8 cellular contexts compared by ENCODE assay signal in genomic region chr11:46380340-46381045, GRCh38. TPM values are rescaled to one million over a fixed set of nuclear protein-coding genes. Genes with fewer than 3 reads are reported as not detected.
A peak's percentile ranks its signal among the peaks of the same experiment; 100 is the strongest.
DNase-seq lines count a peak whose midpoint lies in the region; ATAC-seq, FAIRE-seq and TF ChIP-seq lines count a peak whose summit lies in the region.

No MANE protein-coding gene starts in this region.

- peaks cover 9% of the 10 kb centered on the region for H3K36me3 ChIP-seq in CD8-positive, alpha-beta memory T cell (ENCODE audit: insufficient read depth, low read length)
- H3K36me3 ChIP-seq in brain microvascular endothelial cell (replicated peaks) (peaks cover 21% of the 10 kb centered on the region), keratinocyte (ENCODE audit: control insufficient read depth in 2 of 2, extremely low read depth in 1 of 2, insufficient read depth in 2 of 2, low read length in 2 of 2) (peaks cover 5 to 17% of the 10 kb centered on the region in 2 experiments)

- dilution Hi-C loops in keratinocyte (cut with MboI; ENCODE audit: extremely low pct_ligation_motif_present, low sequenced_read_pairs): no loop called here

- peak overlapping the region; percentile 80 for H3K4me2 ChIP-seq in keratinocyte (ENCODE audit: control insufficient read depth, extremely low read depth, insufficient read depth, low read depth, low read length)

- H3K79me2 ChIP-seq in keratinocyte (ENCODE audit: control insufficient read depth, insufficient read depth, low read length): no peaks in the 10 kb centered on the region

- ATAC-seq in GM21576 (IDR thresholded peaks at IDR 0.05; ENCODE audit: unreplicated experiment) (no peak), GM18498 (IDR thresholded peaks at IDR 0.05; ENCODE audit: unreplicated experiment) (no peak)

- CTCF ChIA-PET in CD8-positive, alpha-beta memory T cell (lab: Charles Lee): interaction anchor here (1.3 to 1.7 kb wide), 2 partner anchors 9 to 28 kb away, joined by 4 to 6 read pairs; no protein-coding TSS in a partner anchor

- no peaks in the 10 kb centered on the region for H4K20me1 ChIP-seq in keratinocyte (ENCODE audit: control insufficient read depth, extremely low read depth, insufficient read depth, low read length)

- peaks cover 0 to 30% (median 5%) of the 10 kb centered on the region in 3 donors for H3K36me3 Mint-ChIP-seq in CD8-positive, alpha-beta memory T cell

- H3K27me3 Mint-ChIP-seq in CD8-positive, alpha-beta memory T cell: peaks cover 18 to 25% of the 10 kb centered on the region in 2 donors

- H3K9me3 ChIP-seq in CD8-positive, alpha-beta memory T cell (ENCODE audit: low read length): no peaks in the 10 kb centered on the region
- no peaks in the 10 kb centered on the region for H3K9me3 ChIP-seq in keratinocyte (ENCODE audit: control insufficient read depth, low read depth, low read length)

- TF ChIP-seq CTCF in brain microvascular endothelial cell (IDR thresholded peaks at IDR 0.05; ENCODE audit: low read depth, low read length, missing control alignments) (no peak), keratinocyte (optimal IDR thresholded peaks at IDR 0.05 in 1 of 3, IDR thresholded peaks at IDR 0.05 in 1 of 3, conservative IDR thresholded peaks at IDR 0.05 in 1 of 3; ENCODE audit: extremely low read depth in 1 of 3, insufficient read depth in 2 of 3, low read length in 3 of 3) (no peak)

- H3K9ac ChIP-seq in keratinocyte (ENCODE audit: control insufficient read depth, extremely low read depth, insufficient read depth, low read length): peak overlapping the region; percentile 60

- peak overlapping the region in 7 of 8 donors; percentile 9 to 75 (median 49) for H3K27ac Mint-ChIP-seq in CD8-positive, alpha-beta memory T cell

- H3K9me1 ChIP-seq in keratinocyte (ENCODE audit: control insufficient read depth, extremely low read depth, insufficient read depth, low read length): no peaks in the 10 kb centered on the region

- peak overlapping the region; percentile 61 to 90 (median 75) for H3K4me3 Mint-ChIP-seq in CD8-positive, alpha-beta memory T cell

- FAIRE-seq in keratinocyte (lab: Jason Lieb, UNC): no peak

- no peaks in the 10 kb centered on the region for H3K9me3 Mint-ChIP-seq in CD8-positive, alpha-beta memory T cell

- DNase-seq in CD8-positive, alpha-beta memory T cell: peak; percentile 24 to 74 (median 46)
- DNase-seq in HT-29 (ENCODE audit: low spot score): peak; percentile 58
- peak; percentile 34 for DNase-seq in T-helper 22 cell (ENCODE audit: low read depth)
- DNase-seq in brain microvascular endothelial cell: no peak
- no peak for DNase-seq in keratinocyte (ENCODE audit: low read depth, low spot score)
- peak; percentile 69 for DNase-seq in stimulated activated CD4-positive, alpha-beta T cell treated with anti-CD3 and anti-CD28 coated beads, Interleukin-1b, Interleukin-23, amount 100 ng/mL, for 48 hours

- in situ Hi-C loops in brain microvascular endothelial cell (cut with HindIII; ENCODE audit: low pct_ligation_motif_present, low sequenced_read_pairs): no loop called here

- peak overlapping the region; percentile 59 for H3K4me3 ChIP-seq in CD8-positive, alpha-beta memory T cell (ENCODE audit: low read length)
- H3K4me3 ChIP-seq in brain microvascular endothelial cell (ENCODE audit: low read depth, low read length) (peak overlapping the region; percentile 59), keratinocyte (ENCODE audit: control insufficient read depth in 2 of 3, extremely low read depth in 1 of 3, insufficient read depth in 2 of 3, low read depth in 1 of 3, low read length in 3 of 3) (peak overlapping the region; percentile 11 to 63 (median 48))

- peaks cover 16% of the 10 kb centered on the region for H3K27me3 ChIP-seq in CD8-positive, alpha-beta memory T cell (ENCODE audit: insufficient read depth, low read length, poor library complexity, severe bottlenecking)
- no peaks in the 10 kb centered on the region for H3K27me3 ChIP-seq in brain microvascular endothelial cell (replicated peaks)
- peaks cover 10% of the 10 kb centered on the region for H3K27me3 ChIP-seq in keratinocyte (ENCODE audit: control insufficient read depth, extremely low read depth, insufficient read depth, low read length)

- H3K4me1 Mint-ChIP-seq in CD8-positive, alpha-beta memory T cell: peaks cover 5 to 24% (median 6%) of the 10 kb centered on the region in 3 donors

- H3K27ac ChIP-seq in CD8-positive, alpha-beta memory T cell (ENCODE audit: low read depth, low read length): peak overlapping the region; percentile 43
- H3K27ac ChIP-seq in brain microvascular endothelial cell: peak overlapping the region; percentile 50
- no peak overlapping the region for H3K27ac ChIP-seq in keratinocyte (ENCODE audit: control insufficient read depth, insufficient read depth, low read length)

- peaks cover 12% of the 10 kb centered on the region for H3K4me1 ChIP-seq in CD8-positive, alpha-beta memory T cell (ENCODE audit: insufficient read depth, low read length)
- peaks cover 7% of the 10 kb centered on the region for H3K4me1 ChIP-seq in keratinocyte (ENCODE audit: control insufficient read depth, extremely low read depth, insufficient read depth, low read length)

- no peak overlapping the region for H2AFZ ChIP-seq in keratinocyte (ENCODE audit: control insufficient read depth, low read length)

- POLR2A ChIA-PET in CD8-positive, alpha-beta memory T cell (lab: Charles Lee): interaction anchor here (1.0 to 1.3 kb wide), 3 partner anchors 23 to 31 kb away, joined by 3 to 5 read pairs (median 5); no protein-coding TSS in a partner anchor

RNA-seq across cellular contexts. Expression of gene MDK, which starts 1.0 kb away (rescaled TPM):
- total RNA-seq in CD8-positive, alpha-beta memory T cell: 1 to 10 TPM; 1.1 to 1.2 TPM
- polyA plus RNA-seq in CD8-positive, alpha-beta memory T cell: 0.97 TPM
- 90.8 and 110 TPM in 2 replicates for total RNA-seq in HT-29 (2014; rRNA removed; shearing (Covaris generic))
- polyA plus RNA-seq in keratinocyte: 5.4 to 8.8 TPM (median 6.5 TPM) in 3 replicates
- 3.9 TPM for polyA plus RNA-seq in keratinocyte (2011; ENCODE audit: low read depth)
- polyA plus RNA-seq in keratinocyte (2011; cell fraction: cytosol; rRNA removed): 8.3 and 14.2 TPM in 2 replicates
- polyA plus RNA-seq in keratinocyte (2011; cell fraction: nucleus; rRNA removed): 6.0 and 10.3 TPM in 2 replicates
- polyA plus RNA-seq in keratinocyte (2012; ENCODE audit: low replicate concordance): 6.6 and 8.0 TPM in 2 replicates
- 1.2 to 4.6 TPM (median 1.5 TPM) in 3 replicates for polyA minus RNA-seq in keratinocyte
- polyA minus RNA-seq in keratinocyte (2011; cell fraction: cytosol; rRNA and poly(A)+ RNA removed): 7.7 TPM
- polyA minus RNA-seq in keratinocyte (2011; cell fraction: nucleus; rRNA and poly(A)+ RNA removed): 1.3 and 1.5 TPM in 2 replicates

RNA-seq across cellular contexts. Expression of gene CHRM4, which starts 11.1 kb away (rescaled TPM):
- total RNA-seq in CD8-positive, alpha-beta memory T cell: not detected
- 0.63 TPM for polyA plus RNA-seq in CD8-positive, alpha-beta memory T cell
- total RNA-seq in HT-29 (2014; rRNA removed; shearing (Covaris generic)): 0.05 and 0.70 TPM in 2 replicates
- 0.06 TPM in 1 of 3 replicates, not detected in the others for polyA plus RNA-seq in keratinocyte
- polyA plus RNA-seq in keratinocyte (2011; ENCODE audit: low read depth): not detected
- polyA plus RNA-seq in keratinocyte (2011; cell fraction: cytosol; rRNA removed): not detected in 2 replicates
- polyA plus RNA-seq in keratinocyte (2011; cell fraction: nucleus; rRNA removed): 0.10 and 0.21 TPM in 2 replicates
- 0.17 TPM in 1 of 2 replicates, not detected in the other for polyA plus RNA-seq in keratinocyte (2012; ENCODE audit: low replicate concordance)
- polyA minus RNA-seq in keratinocyte: 0.42 TPM in 1 of 3 replicates, not detected in the others
- polyA minus RNA-seq in keratinocyte (2011; cell fraction: cytosol; rRNA and poly(A)+ RNA removed): not detected
- 0.42 TPM in 1 of 2 replicates, not detected in the other for polyA minus RNA-seq in keratinocyte (2011; cell fraction: nucleus; rRNA and poly(A)+ RNA removed)

RNA-seq across cellular contexts. Expression of gene DGKZ, which starts 33.2 kb away (rescaled TPM):
- 10 to 100 TPM; 85.8 to 87.2 TPM for total RNA-seq in CD8-positive, alpha-beta memory T cell
- polyA plus RNA-seq in CD8-positive, alpha-beta memory T cell: 87.4 TPM
- 190 and 194 TPM in 2 replicates for total RNA-seq in HT-29 (2014; rRNA removed; shearing (Covaris generic))
- polyA plus RNA-seq in keratinocyte: 23.3 to 43.9 TPM (median 39.1 TPM) in 3 replicates
- polyA plus RNA-seq in keratinocyte (2011; ENCODE audit: low read depth): 31.5 TPM
- 22.4 and 46.3 TPM in 2 replicates for polyA plus RNA-seq in keratinocyte (2011; cell fraction: cytosol; rRNA removed)
- polyA plus RNA-seq in keratinocyte (2011; cell fraction: nucleus; rRNA removed): 69.8 and 91.7 TPM in 2 replicates
- 25.8 and 54.2 TPM in 2 replicates for polyA plus RNA-seq in keratinocyte (2012; ENCODE audit: low replicate concordance)
- 40.2 to 144 TPM (median 43.0 TPM) in 3 replicates for polyA minus RNA-seq in keratinocyte
- polyA minus RNA-seq in keratinocyte (2011; cell fraction: cytosol; rRNA and poly(A)+ RNA removed): 107 TPM
- 46.5 and 51.3 TPM in 2 replicates for polyA minus RNA-seq in keratinocyte (2011; cell fraction: nucleus; rRNA and poly(A)+ RNA removed)

Comparison
In these comparisons a context has a peak if more than half of its experiments do, and no peak if none do; other contexts are left out.
1. DNase-seq: peak in CD8-positive, alpha-beta memory T cell (5 of 5), HT-29 (single experiment), T-helper 22 cell (single experiment) and stimulated activated CD4-positive, alpha-beta T cell treated with anti-CD3 and anti-CD28 coated beads, Interleukin-1b, Interleukin-23, amount 100 ng/mL, for 48 hours (single experiment); none in brain microvascular endothelial cell (single experiment) and keratinocyte (single experiment).
2. RNA of gene MDK, which starts 1.0 kb away (total RNA-seq): 90.8 to 110 TPM in HT-29; 1.1 to 1.2 TPM in CD8-positive, alpha-beta memory T cell; every median in the first group is over 10 times any median in the second.
3. Peak in every context shown above with its lines, with median percentiles within 50 percentile points of each other: H3K4me3 ChIP-seq.